Comparison of ENCODE assay signal across 8 cellular contexts in genomic region chr21:32727478-32727727, GRCh38. TPM values are rescaled to one million over a fixed set of nuclear protein-coding genes. Genes with fewer than 3 reads are reported as not detected.
DNase-seq lines count a peak whose midpoint lies in the region; ATAC-seq and TF ChIP-seq lines count a peak whose summit lies in the region.

No MANE protein-coding gene starts in this region.

- peak overlapping the region; percentile 85 for H3K27ac ChIP-seq in right cardiac atrium (ENCODE audit: low read length)

- WGBS in right cardiac atrium: under 1% methylated on average over 29 of the region's 29 CpGs

- CTCF ChIA-PET in WTC11 (lab: Charles Lee): interaction anchor here (0.5 to 2.2 kb wide), 10 partner anchors 23 to 634 kb away, joined by 3 to 7 read pairs (median 4); partner anchors contain the start of gene CFAP298

- H3K36me3 Mint-ChIP-seq in WTC11: no peaks in the 10 kb centered on the region
- H3K36me3 Mint-ChIP-seq in stimulated activated memory B cell treated with anti-CD40 and anti-IgM and Interleukin-4, amounts not matched to agents 10 μg/mL and 1 μg/mL and 100 μg/mL, for 72 hours: peaks cover 10% of the 10 kb centered on the region

- no peaks in the 10 kb centered on the region for H3K27me3 Mint-ChIP-seq in WTC11 (ENCODE audit: low read depth)
- H3K27me3 Mint-ChIP-seq in stimulated activated memory B cell treated with anti-CD40 and anti-IgM and Interleukin-4, amounts not matched to agents 10 μg/mL and 1 μg/mL and 100 μg/mL, for 72 hours: no peaks in the 10 kb centered on the region

- no peak overlapping the region for H3K27ac Mint-ChIP-seq in WTC11
- H3K27ac Mint-ChIP-seq in stimulated activated memory B cell treated with anti-CD40 and anti-IgM and Interleukin-4, amounts not matched to agents 10 μg/mL and 1 μg/mL and 100 μg/mL, for 72 hours: peak overlapping the region; percentile 60

- peak; percentile 16 for ATAC-seq in GM18868 (IDR thresholded peaks at IDR 0.05; ENCODE audit: unreplicated experiment)
- peak; percentile 29 for ATAC-seq in HG02852 (IDR thresholded peaks at IDR 0.05; ENCODE audit: unreplicated experiment)
- no peak for ATAC-seq in WTC11
- no peak for ATAC-seq in right cardiac atrium
- ATAC-seq in stimulated activated memory B cell treated with anti-CD40 and anti-IgM and Interleukin-4, amounts not matched to agents 10 μg/mL and 1 μg/mL and 100 μg/mL, for 72 hours: peak; percentile 7
- no peak for ATAC-seq in HG03469 (IDR thresholded peaks at IDR 0.05; ENCODE audit: unreplicated experiment)

- H3K27me3 ChIP-seq in right cardiac atrium (ENCODE audit: control insufficient read depth, insufficient read depth): no peaks in the 10 kb centered on the region

- H3K4me3 ChIP-seq in right cardiac atrium (ENCODE audit: low read length): peak overlapping the region; percentile 81

- POLR2A ChIA-PET in WTC11 (lab: Charles Lee): interaction anchor here (1.2 to 1.4 kb wide), 3 partner anchors 9 to 115 kb away, joined by 5 to 10 read pairs (median 7); partner anchors contain the start of genes CFAP298 and PAXBP1

- intact Hi-C loops in right cardiac atrium (cut with DNase I): loop anchor here in 1 of 4 donors (2.0 kb wide), 1 partner anchor 43 kb away; the partner anchor contains the start of gene PAXBP1

- peaks cover 9% of the 10 kb centered on the region; the same call in 1 of the 2 replicates for H3K4me1 Mint-ChIP-seq in WTC11
- H3K4me1 Mint-ChIP-seq in stimulated activated memory B cell treated with anti-CD40 and anti-IgM and Interleukin-4, amounts not matched to agents 10 μg/mL and 1 μg/mL and 100 μg/mL, for 72 hours: peaks cover 12% of the 10 kb centered on the region

- no peaks in the 10 kb centered on the region for H3K9me3 ChIP-seq in right cardiac atrium (ENCODE audit: control insufficient read depth, low read length)

- no peak for TF ChIP-seq CTCF in WTC11 (IDR thresholded peaks at IDR 0.05)

- no peaks in the 10 kb centered on the region for H3K9me3 Mint-ChIP-seq in WTC11
- H3K9me3 Mint-ChIP-seq in stimulated activated memory B cell treated with anti-CD40 and anti-IgM and Interleukin-4, amounts not matched to agents 10 μg/mL and 1 μg/mL and 100 μg/mL, for 72 hours: no peaks in the 10 kb centered on the region

- peaks cover 3% of the 10 kb centered on the region for H3K4me1 ChIP-seq in right cardiac atrium (ENCODE audit: control insufficient read depth, insufficient read depth, low read length)

- DNase-seq in WTC11 (ENCODE audit: low spot score): no peak
- peak in 1 of 3 donors; percentile 45 for DNase-seq in right cardiac atrium
- no peak for DNase-seq in NCI-H524 (lab: John Stamatoyannopoulos, UW)
- no peak for DNase-seq in HCEC 1CT

- peak overlapping the region; percentile 96 for H3K4me3 Mint-ChIP-seq in WTC11
- peak overlapping the region; percentile 99 for H3K4me3 Mint-ChIP-seq in stimulated activated memory B cell treated with anti-CD40 and anti-IgM and Interleukin-4, amounts not matched to agents 10 μg/mL and 1 μg/mL and 100 μg/mL, for 72 hours

TF ChIP-seq in WTC11, 78 proteins besides CTCF, POLR2A, EP300 and RAD21:
- no peak for TF ChIP-seq EMX1 (CRISPR knock-in tag; IDR thresholded peaks at IDR 0.05)
- TF ChIP-seq NFYB (CRISPR knock-in tag; conservative IDR thresholded peaks at IDR 0.05; ENCODE audit: low read depth): no peak
- no peak for TF ChIP-seq JAZF1 (CRISPR knock-in tag; IDR thresholded peaks at IDR 0.05)
- TF ChIP-seq PREB (CRISPR knock-in tag; IDR thresholded peaks at IDR 0.05; ENCODE audit: borderline replicate concordance): no peak
- TF ChIP-seq ZNF138 (CRISPR knock-in tag; conservative IDR thresholded peaks at IDR 0.05): no peak
- no peak for TF ChIP-seq CBFB (CRISPR knock-in tag; IDR thresholded peaks at IDR 0.05; ENCODE audit: low read depth)
- TF ChIP-seq USF1 (CRISPR knock-in tag; IDR thresholded peaks at IDR 0.05): no peak
- TF ChIP-seq RORB (CRISPR knock-in tag; IDR thresholded peaks at IDR 0.05): no peak
- TF ChIP-seq NR2C2 (CRISPR knock-in tag; IDR thresholded peaks at IDR 0.05): no peak
- TF ChIP-seq MXD4 (CRISPR knock-in tag; IDR thresholded peaks at IDR 0.05; ENCODE audit: borderline replicate concordance): no peak
- TF ChIP-seq JUN (CRISPR knock-in tag; IDR thresholded peaks at IDR 0.05): no peak
- no peak for TF ChIP-seq MAX (CRISPR knock-in tag; IDR thresholded peaks at IDR 0.05)
- no peak for TF ChIP-seq ZSCAN18 (CRISPR knock-in tag; IDR thresholded peaks at IDR 0.05)
- no peak for TF ChIP-seq TEAD1 (CRISPR knock-in tag; IDR thresholded peaks at IDR 0.05)
- no peak for TF ChIP-seq ATF1 (CRISPR knock-in tag; IDR thresholded peaks at IDR 0.05)
- TF ChIP-seq SMAD3 (CRISPR knock-in tag; IDR thresholded peaks at IDR 0.05; ENCODE audit: borderline replicate concordance): no peak

RNA-seq across cellular contexts. Expression of gene SYNJ1, which starts 0.4 kb away (rescaled TPM):
- 4.2 to 6.3 TPM (median 6.1 TPM) in 3 replicates for total RNA-seq in WTC11 (2021)
- 10 to 100 TPM; 13.4 to 16.9 (median 16.0) TPM for total RNA-seq in right cardiac atrium
- polyA plus RNA-seq in right cardiac atrium: 5.8 TPM

RNA-seq across cellular contexts. Expression of gene PAXBP1, which starts 44.2 kb away (rescaled TPM):
- total RNA-seq in WTC11 (2021) (69.1 to 75.6 TPM (median 72.0 TPM) in 3 replicates), right cardiac atrium (10 to 100 TPM; 12.2 to 19.7 (median 16.1) TPM)
- 9.3 TPM for polyA plus RNA-seq in right cardiac atrium

Comparison
In these comparisons a context has a peak if more than half of its experiments do, and no peak if none do; other contexts are left out.
1. ATAC-seq: peak in GM18868 (single experiment), HG02852 (single experiment) and stimulated activated memory B cell treated with anti-CD40 and anti-IgM and Interleukin-4, amounts not matched to agents 10 μg/mL and 1 μg/mL and 100 μg/mL, for 72 hours (single experiment); none in WTC11 (single experiment), right cardiac atrium (0 of 2) and HG03469 (single experiment).